Comparison of ENCODE assay signal across 11 cellular contexts in the genomic region with DNA sequence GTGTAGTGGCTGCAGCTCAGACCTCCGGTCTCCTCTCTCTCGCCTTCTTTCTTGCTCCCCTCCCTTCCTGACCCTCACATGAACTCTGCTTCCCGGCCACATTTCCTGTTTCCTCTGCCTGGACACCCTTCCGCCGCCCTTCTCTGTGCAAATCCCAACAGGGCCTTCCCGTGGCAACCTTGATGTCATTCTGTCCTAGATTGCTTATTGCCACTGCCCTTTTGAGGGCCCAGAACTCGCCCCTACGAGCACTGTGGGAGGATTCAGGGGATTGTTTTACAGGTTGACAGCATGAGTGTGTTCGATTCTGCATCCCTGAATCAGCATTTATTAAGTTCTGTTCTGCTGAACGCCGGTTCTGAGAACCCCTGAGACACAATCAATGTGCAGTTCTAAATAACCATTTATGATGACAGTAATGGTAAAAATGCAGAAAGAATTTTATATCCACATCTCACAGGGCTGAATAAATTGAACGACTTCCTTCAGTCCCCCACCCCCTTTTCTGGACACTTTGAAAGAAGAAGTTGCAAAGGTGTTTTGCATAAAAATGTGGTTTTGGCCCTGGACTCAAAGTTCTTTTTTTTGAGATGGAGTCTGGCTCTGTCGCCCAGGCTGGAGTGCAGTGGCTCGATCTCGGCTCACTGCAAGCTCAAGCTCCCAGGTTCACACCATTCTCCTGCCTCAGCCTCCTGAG. TPM values are rescaled to one million over a fixed set of nuclear protein-coding genes. Genes with fewer than 3 reads are reported as not detected.
A peak's percentile ranks its signal among the peaks of the same experiment; 100 is the strongest.
DNase-seq lines count a peak whose midpoint lies in the region; ATAC-seq and TF ChIP-seq lines count a peak whose summit lies in the region.
"Had no signal": no experiment of that assay in that cellular context is flagged by ENCODE, and none has a peak within 500 bp of the region (broad histone marks: within the 10 kb centered on the region; RNA-seq: fewer than 3 reads in every experiment).

No MANE protein-coding gene starts in this region.

- RAD21 ChIA-PET in HCT116 (lab: Charles Lee; ENCODE audit: low non-redundant PET in 1 of 2, low total read pairs in 2 of 2, uncharacterized antibody in 2 of 2, unreplicated experiment in 2 of 2) = no interaction called here

- H3K27me3 ChIP-seq in HCT116 (ENCODE audit: insufficient read depth, low read length) (no peaks in the 10 kb centered on the region), right atrium auricular region (no peaks in the 10 kb centered on the region), skeletal muscle tissue (ENCODE audit: control insufficient read depth in 3 of 3, insufficient read depth in 3 of 3, low read length in 3 of 3) (no peaks in the 10 kb centered on the region)

- H3K4me3 ChIP-seq in HCT116 (replicated peaks in 1 of 2; ENCODE audit: low read depth in 1 of 2, low read length in 2 of 2) (no peak overlapping the region), right atrium auricular region (peak overlapping the region in 1 of 2 donors; percentile 3), skeletal muscle tissue (ENCODE audit: low read length in 3 of 3) (peak overlapping the region; percentile 32 to 66 (median 54))

- H3K4me3 Mint-ChIP-seq in T-cell = peak overlapping the region in 2 of 3 donors; percentile 11 to 22

- CTCF ChIA-PET in HCT116 (lab: Charles Lee) = no interaction called here
- CTCF ChIA-PET in T-cell (lab: Charles Lee) = no interaction called here

- TF ChIP-seq CTCF in HCT116 (IDR thresholded peaks at IDR 0.05 in 2 of 3, conservative IDR thresholded peaks at IDR 0.05 in 1 of 3; ENCODE audit: borderline replicate concordance in 1 of 3, insufficient read depth in 1 of 3, low read depth in 2 of 3, low read length in 2 of 3) (no peak), right atrium auricular region (IDR thresholded peaks at IDR 0.05) (no peak)

- H4K20me1 ChIP-seq in HCT116 (ENCODE audit: insufficient read depth) = no peaks in the 10 kb centered on the region

- H3K9me3 ChIP-seq in HCT116 (ENCODE audit: control insufficient read depth in 1 of 2, insufficient read depth in 1 of 2, low read depth in 1 of 2, low read length in 2 of 2) (no peaks in the 10 kb centered on the region), right atrium auricular region (no peaks in the 10 kb centered on the region), skeletal muscle tissue (ENCODE audit: control insufficient read depth in 3 of 3, low read length in 3 of 3) (no peaks in the 10 kb centered on the region)

- no peaks in the 10 kb centered on the region for H3K36me3 ChIP-seq in HCT116 (ENCODE audit: control insufficient read depth in 1 of 2, insufficient read depth in 2 of 2, low read length in 2 of 2)
- H3K36me3 ChIP-seq in right atrium auricular region = no peaks in the 10 kb centered on the region
- peaks cover 0 to 2% (median 0%) of the 10 kb centered on the region in 3 donors for H3K36me3 ChIP-seq in skeletal muscle tissue (ENCODE audit: control insufficient read depth in 3 of 3, insufficient read depth in 3 of 3, low read length in 3 of 3)

- no peak for TF ChIP-seq RAD21 in HCT116 (IDR thresholded peaks at IDR 0.05; ENCODE audit: low read depth)

- no peaks in the 10 kb centered on the region for H3K36me3 Mint-ChIP-seq in T-cell

- intact Hi-C loops in HCT116 (cut with micrococcal nuclease) = no loop called here

- peak overlapping the region in 1 of 2 donors; percentile 72 for H3K27ac Mint-ChIP-seq in T-cell

- POLR2A ChIA-PET in HCT116 (lab: Charles Lee) = no interaction called here
- POLR2A ChIA-PET in T-cell (lab: Charles Lee) = no interaction called here

- peaks cover 13 to 22% (median 14%) of the 10 kb centered on the region in 3 donors for H3K4me1 Mint-ChIP-seq in T-cell

- 0 out of 2 replicates have a peak overlapping the region, but pooled peaks have one; percentile 12 for H3K9ac ChIP-seq in HCT116 (ENCODE audit: low read length)
- H3K9ac ChIP-seq in skeletal muscle tissue (ENCODE audit: low read depth in 1 of 3, low read length in 3 of 3) = peak overlapping the region in 1 of 3 donors; percentile 57

- peak overlapping the region; percentile 47 for H3K4me2 ChIP-seq in HCT116 (ENCODE audit: low read length)

- no peak for TF ChIP-seq POLR2A in HCT116 (IDR thresholded peaks at IDR 0.05; ENCODE audit: borderline replicate concordance, extremely low read depth, insufficient read depth, insufficient read length)

- DNase-seq in HCT116 (ENCODE audit: low read depth, low spot score) = no peak
- no peak for DNase-seq in T-cell
- DNase-seq in right atrium auricular region (ENCODE audit: low spot score) = peak; percentile 73
- DNase-seq in stimulated activated naive CD4-positive, alpha-beta T cell (lab: John Stamatoyannopoulos, UW) = no peak
- DNase-seq in T1000 (lab: John Stamatoyannopoulos, UW) = no peak
- DNase-seq: activated effector memory CD4-positive, alpha-beta T cell treated with anti-CD3 and anti-CD28 coated beads, Interleukin-2, amount 50 U/mL, for 16 hours had no signal

- H2AFZ ChIP-seq in HCT116 (ENCODE audit: low read depth, low read length, poor library complexity, severe bottlenecking) = no peak overlapping the region

- H3K27ac ChIP-seq in HCT116 (ENCODE audit: low read depth, low read length) (no peak overlapping the region), right atrium auricular region (peak overlapping the region in 1 of 2 donors; percentile 45), skeletal muscle tissue (ENCODE audit: low read depth, low read length) (no peak overlapping the region)
- H3K27ac ChIP-seq: epithelial cell of prostate had no signal

- H3K79me2 ChIP-seq in HCT116 (ENCODE audit: insufficient read depth, low read length) = no peaks in the 10 kb centered on the region

- H3K9me3 Mint-ChIP-seq in T-cell = no peaks in the 10 kb centered on the region

- BruUV-seq in HCT116 (replicated peaks; lab: Mats Ljungman, UMichigan) = no TSS peak

- H3K27me3 Mint-ChIP-seq in T-cell = peaks cover 2 to 7% of the 10 kb centered on the region in 2 donors

- ATAC-seq in HCT116 (no peak), T-cell (replicated peaks in 1 of 4) (no peak), GM21526 (IDR thresholded peaks at IDR 0.05; ENCODE audit: low FRiP score, unreplicated experiment) (no peak), HG03432 (IDR thresholded peaks at IDR 0.05; ENCODE audit: unreplicated experiment) (no peak)

- H3K9me2 ChIP-seq in HCT116 (ENCODE audit: insufficient read depth) = no peaks in the 10 kb centered on the region

- H3K4me1 ChIP-seq in HCT116 (ENCODE audit: control insufficient read depth in 1 of 2, insufficient read depth in 2 of 2, low read length in 2 of 2) (peaks cover 3 to 15% of the 10 kb centered on the region in 2 experiments; a peak in 3 of 4 replicates), right atrium auricular region (peaks cover 0 to 21% of the 10 kb centered on the region in 2 donors), skeletal muscle tissue (ENCODE audit: control insufficient read depth in 3 of 3, insufficient read depth in 3 of 3, low read length in 3 of 3) (peaks cover 14 to 25% (median 16%) of the 10 kb centered on the region in 3 donors)

TF ChIP-seq in HCT116, 20 proteins besides CTCF, POLR2A, EP300 and RAD21 (continues in another document):
- no peak for TF ChIP-seq SP1 (IDR thresholded peaks at IDR 0.05; ENCODE audit: low read depth)
- TF ChIP-seq, protein P1, sequence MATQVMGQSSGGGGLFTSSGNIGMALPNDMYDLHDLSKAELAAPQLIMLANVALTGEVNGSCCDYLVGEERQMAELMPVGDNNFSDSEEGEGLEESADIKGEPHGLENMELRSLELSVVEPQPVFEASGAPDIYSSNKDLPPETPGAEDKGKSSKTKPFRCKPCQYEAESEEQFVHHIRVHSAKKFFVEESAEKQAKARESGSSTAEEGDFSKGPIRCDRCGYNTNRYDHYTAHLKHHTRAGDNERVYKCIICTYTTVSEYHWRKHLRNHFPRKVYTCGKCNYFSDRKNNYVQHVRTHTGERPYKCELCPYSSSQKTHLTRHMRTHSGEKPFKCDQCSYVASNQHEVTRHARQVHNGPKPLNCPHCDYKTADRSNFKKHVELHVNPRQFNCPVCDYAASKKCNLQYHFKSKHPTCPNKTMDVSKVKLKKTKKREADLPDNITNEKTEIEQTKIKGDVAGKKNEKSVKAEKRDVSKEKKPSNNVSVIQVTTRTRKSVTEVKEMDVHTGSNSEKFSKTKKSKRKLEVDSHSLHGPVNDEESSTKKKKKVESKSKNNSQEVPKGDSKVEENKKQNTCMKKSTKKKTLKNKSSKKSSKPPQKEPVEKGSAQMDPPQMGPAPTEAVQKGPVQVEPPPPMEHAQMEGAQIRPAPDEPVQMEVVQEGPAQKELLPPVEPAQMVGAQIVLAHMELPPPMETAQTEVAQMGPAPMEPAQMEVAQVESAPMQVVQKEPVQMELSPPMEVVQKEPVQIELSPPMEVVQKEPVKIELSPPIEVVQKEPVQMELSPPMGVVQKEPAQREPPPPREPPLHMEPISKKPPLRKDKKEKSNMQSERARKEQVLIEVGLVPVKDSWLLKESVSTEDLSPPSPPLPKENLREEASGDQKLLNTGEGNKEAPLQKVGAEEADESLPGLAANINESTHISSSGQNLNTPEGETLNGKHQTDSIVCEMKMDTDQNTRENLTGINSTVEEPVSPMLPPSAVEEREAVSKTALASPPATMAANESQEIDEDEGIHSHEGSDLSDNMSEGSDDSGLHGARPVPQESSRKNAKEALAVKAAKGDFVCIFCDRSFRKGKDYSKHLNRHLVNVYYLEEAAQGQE (IDR thresholded peaks at IDR 0.05; ENCODE audit: low read depth) = no peak
- TF ChIP-seq, protein P2, sequence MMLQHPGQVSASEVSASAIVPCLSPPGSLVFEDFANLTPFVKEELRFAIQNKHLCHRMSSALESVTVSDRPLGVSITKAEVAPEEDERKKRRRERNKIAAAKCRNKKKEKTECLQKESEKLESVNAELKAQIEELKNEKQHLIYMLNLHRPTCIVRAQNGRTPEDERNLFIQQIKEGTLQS (IDR thresholded peaks at IDR 0.05) = no peak

RNA-seq across cellular contexts. Expression of a gene that starts 6.4 kb away (rescaled TPM):
- total RNA-seq in HCT116 (2021; ENCODE audit: unreplicated experiment) (2.1 TPM), T-cell (under 1 TPM in 2 of 5 donors, not detected in 3; 0.09 to 0.26 TPM), right atrium auricular region (1 to 10 TPM; 1.1 to 1.6 TPM), skeletal muscle tissue (0.52 TPM)
- polyA plus RNA-seq in HCT116 (2012) = 1.9 and 2.3 TPM in 2 replicates

RNA-seq across cellular contexts. Expression of a gene that starts 18.5 kb away (rescaled TPM):
- total RNA-seq in HCT116 (2021; ENCODE audit: unreplicated experiment) (not detected), T-cell (1 to 10 TPM in 1 of 5 donors, under 1 TPM in 3, not detected in 1; 0.44 to 1.8 (median 0.82) TPM), right atrium auricular region (not detected), skeletal muscle tissue (not detected)
- polyA plus RNA-seq in HCT116 (2012) = not detected in 2 replicates
- total RNA-seq: myocyte had no signal

RNA-seq across cellular contexts. Expression of a gene that starts 23.6 kb away (rescaled TPM):
- total RNA-seq in HCT116 (2021; ENCODE audit: unreplicated experiment) (68.7 TPM), T-cell (10 to 100 TPM; 19.7 to 44.3 (median 39.5) TPM), right atrium auricular region (100 to 1,000 TPM; 155 to 207 TPM), skeletal muscle tissue (53.2 TPM)
- 109 and 119 TPM in 2 replicates for polyA plus RNA-seq in HCT116 (2012)

RNA-seq across cellular contexts. Expression of a gene that starts 36.9 kb away (rescaled TPM):
- total RNA-seq in HCT116 (2021; ENCODE audit: unreplicated experiment) (16.8 TPM), T-cell (10 to 100 TPM; 19.6 to 28.6 (median 25.4) TPM), right atrium auricular region (10 to 100 TPM; 19.4 to 21.8 TPM), skeletal muscle tissue (12.0 TPM)
- 14.1 and 16.9 TPM in 2 replicates for polyA plus RNA-seq in HCT116 (2012)

RNA-seq across cellular contexts. Expression of a gene that starts 50.6 kb away (rescaled TPM):
- 36.9 TPM for total RNA-seq in HCT116 (2021; ENCODE audit: unreplicated experiment)
- 24.1 and 25.5 TPM in 2 replicates for polyA plus RNA-seq in HCT116 (2012)
- 10 to 100 TPM in 3 of 5 donors, 1 to 10 TPM in 2; 3.1 to 16.9 (median 14.5) TPM for total RNA-seq in T-cell
- 1 to 10 TPM; 5.4 to 6.8 TPM for total RNA-seq in right atrium auricular region
- 5.2 TPM for total RNA-seq in skeletal muscle tissue

Comparison
In these comparisons a context has a peak if more than half of its experiments do, and no peak if none do; other contexts are left out.
1. H3K4me3 ChIP-seq: peak in skeletal muscle tissue (3 of 3); none in HCT116 (0 of 2).